10 cellular contexts compared by ENCODE assay signal in genomic region chr3:143170676-143171075, GRCh38. TPM values are rescaled to one million over a fixed set of nuclear protein-coding genes. Genes with fewer than 3 reads are reported as not detected.
A peak's percentile ranks its signal among the peaks of the same experiment; 100 is the strongest.
DNase-seq lines count a peak whose midpoint lies in the region; TF ChIP-seq lines count a peak whose summit lies in the region.
"Had no signal": no experiment of that assay in that cellular context is flagged by ENCODE, and none has a peak within 500 bp of the region (broad histone marks: within the 10 kb centered on the region; RNA-seq: fewer than 3 reads in every experiment).

No MANE protein-coding gene starts in this region.

- H3K27me3 ChIP-seq in Loucy (ENCODE audit: insufficient read depth, low read length, poor library complexity, severe bottlenecking) (no peaks in the 10 kb centered on the region), duodenal mucosa (ENCODE audit: control insufficient read depth in 1 of 2, insufficient read depth in 2 of 2, low read length in 2 of 2) (no peaks in the 10 kb centered on the region), spleen (replicated peaks in 1 of 7) (no peaks in the 10 kb centered on the region)
- H3K27me3 ChIP-seq: BE2C had no signal

- H3K9me2 ChIP-seq in Loucy (replicated peaks; ENCODE audit: low read depth, low read length), result no peaks in the 10 kb centered on the region

- H3K9me3 Mint-ChIP-seq in activated naive CD4-positive, alpha-beta T cell treated with anti-CD3 and anti-CD28 coated beads for 36 hours, result peaks cover 13% of the 10 kb centered on the region

- H3F3A ChIP-seq in Loucy (ENCODE audit: low read depth), result peaks cover 15% of the 10 kb centered on the region

- no peaks in the 10 kb centered on the region for H4K20me1 ChIP-seq in Loucy (ENCODE audit: insufficient read depth, low read length, poor library complexity, severe bottlenecking)

- no peak for TF ChIP-seq POLR2A in spleen (IDR thresholded peaks at IDR 0.05)

- no peak for DNase-seq in activated naive CD4-positive, alpha-beta T cell treated with anti-CD3 and anti-CD28 coated beads for 36 hours
- DNase-seq in activated naive CD4-positive, alpha-beta T cell treated with anti-CD3 and anti-CD28 coated beads, Interleukin-2, amount 50 U/mL, for 16 hours, result no peak
- DNase-seq in spleen (no peak), SKM-1 (lab: John Stamatoyannopoulos, UW; ENCODE audit: unreplicated experiment) (no peak), SHP77 (lab: John Stamatoyannopoulos, UW) (no peak), retina (no peak)
- DNase-seq: BE2C, T1000 had no signal

- H3K4me2 ChIP-seq in Loucy (ENCODE audit: low read depth, low read length, poor library complexity, severe bottlenecking), result peak overlapping the region; percentile 78

- H3K27ac Mint-ChIP-seq in activated naive CD4-positive, alpha-beta T cell treated with anti-CD3 and anti-CD28 coated beads for 36 hours, result peak overlapping the region; percentile 82

- intact Hi-C loops in activated naive CD4-positive, alpha-beta T cell treated with anti-CD3 and anti-CD28 coated beads for 36 hours (cut with micrococcal nuclease), result loop anchor here (1.0 kb wide), 3 partner anchors 7 to 801 kb away; partner anchors contain the start of gene DIPK2A
- intact Hi-C loops in spleen (cut with DNase I; ENCODE audit: low total_unique reads), result no loop called here

- H3K9ac ChIP-seq in Loucy (ENCODE audit: low read depth, low read length, poor library complexity, severe bottlenecking) (peak overlapping the region; percentile 54), duodenal mucosa (ENCODE audit: low read depth in 1 of 2, low read length in 2 of 2) (no peak overlapping the region)

- peaks cover 73% of the 10 kb centered on the region for H3K4me1 Mint-ChIP-seq in activated naive CD4-positive, alpha-beta T cell treated with anti-CD3 and anti-CD28 coated beads for 36 hours (ENCODE audit: low read depth)

- peak overlapping the region; percentile 71; the same call in 1 of the 2 replicates for H2AFZ ChIP-seq in Loucy (ENCODE audit: low read length)

- CTCF ChIA-PET in activated naive CD4-positive, alpha-beta T cell treated with anti-CD3 and anti-CD28 coated beads for 36 hours (lab: Charles Lee), result interaction anchor here (0.9 to 1.4 kb wide), 2 partner anchors 46 to 504 kb away, joined by 3 read pairs; no protein-coding TSS in a partner anchor

- H3K36me3 Mint-ChIP-seq in activated naive CD4-positive, alpha-beta T cell treated with anti-CD3 and anti-CD28 coated beads for 36 hours (ENCODE audit: low read depth), result peaks cover 3% of the 10 kb centered on the region

- H3K4me3 ChIP-seq in Loucy (ENCODE audit: low read length, poor library complexity, severe bottlenecking) (peak overlapping the region; percentile 61), duodenal mucosa (ENCODE audit: low read depth in 1 of 2, low read length in 2 of 2) (no peak overlapping the region), spleen (peak overlapping the region in 1 of 8 donors; percentile 18)

- peaks cover 57% of the 10 kb centered on the region for H3K4me1 ChIP-seq in Loucy (ENCODE audit: insufficient read depth, low read length, poor library complexity, severe bottlenecking)
- peaks cover 7 to 8% of the 10 kb centered on the region in 2 donors for H3K4me1 ChIP-seq in duodenal mucosa (ENCODE audit: control insufficient read depth in 1 of 2, insufficient read depth in 2 of 2, low read length in 2 of 2)
- H3K4me1 ChIP-seq in spleen, result peaks cover 15 to 65% (median 34%) of the 10 kb centered on the region in 6 donors
- H3K4me1 ChIP-seq: BE2C had no signal

- TF ChIP-seq CTCF in Loucy (conservative IDR thresholded peaks at IDR 0.05; ENCODE audit: low read length) (no peak), spleen (IDR thresholded peaks at IDR 0.05 in 8 of 11, conservative IDR thresholded peaks at IDR 0.05 in 3 of 11) (no peak)

- H3K27me3 Mint-ChIP-seq in activated naive CD4-positive, alpha-beta T cell treated with anti-CD3 and anti-CD28 coated beads for 36 hours (ENCODE audit: low read depth), result no peaks in the 10 kb centered on the region

- H3K79me2 ChIP-seq in Loucy (ENCODE audit: insufficient read depth, low read length), result no peaks in the 10 kb centered on the region

- H3K27ac ChIP-seq in duodenal mucosa (ENCODE audit: low read depth, low read length) (peak overlapping the region; percentile 34), spleen (peak overlapping the region; percentile 63 to 88 (median 80))

- no peaks in the 10 kb centered on the region for H3K36me3 ChIP-seq in Loucy (ENCODE audit: insufficient read depth, low read length)
- H3K36me3 ChIP-seq in duodenal mucosa (ENCODE audit: control insufficient read depth in 1 of 2, insufficient read depth in 2 of 2, low read length in 2 of 2), result no peaks in the 10 kb centered on the region
- H3K36me3 ChIP-seq in spleen, result no peaks in the 10 kb centered on the region
- H3K36me3 ChIP-seq: BE2C had no signal

- peak overlapping the region; percentile 7 for H3K4me3 Mint-ChIP-seq in activated naive CD4-positive, alpha-beta T cell treated with anti-CD3 and anti-CD28 coated beads for 36 hours

- peaks cover 11% of the 10 kb centered on the region; the same call in 1 of the 2 replicates for H3K9me3 ChIP-seq in Loucy (ENCODE audit: insufficient read depth, low read depth, low read length)
- H3K9me3 ChIP-seq in duodenal mucosa (ENCODE audit: control insufficient read depth in 1 of 2, low read length in 2 of 2), result no peaks in the 10 kb centered on the region
- H3K9me3 ChIP-seq in spleen, result peaks cover 0 to 14% (median 9%) of the 10 kb centered on the region in 8 donors
- H3K9me3 ChIP-seq: BE2C had no signal

- WGBS in spleen, 5 donors, result 0 to 10% (median 0%) methylated on average over 1 of the region's 1 CpG

RNA-seq across cellular contexts. Expression of gene CHST2, which starts 51.1 kb away (rescaled TPM):
- 1 to 10 TPM; 4.2 to 4.4 TPM for total RNA-seq in activated naive CD4-positive, alpha-beta T cell treated with anti-CD3 and anti-CD28 coated beads for 36 hours
- 10 to 100 TPM; 25.9 to 46.6 (median 32.6) TPM for total RNA-seq in spleen
- polyA plus RNA-seq in spleen, result 10 to 100 TPM in 2 of 3 donors, 1 to 10 TPM in 1; 8.5 to 15.4 (median 11.9) TPM

Comparison
In these comparisons a context has a peak if more than half of its experiments do, and no peak if none do; other contexts are left out.
1. RNA of gene CHST2, which starts 51.1 kb away (total RNA-seq): 25.9 to 46.6 TPM in spleen; 4.2 to 4.4 TPM in activated naive CD4-positive, alpha-beta T cell treated with anti-CD3 and anti-CD28 coated beads for 36 hours; every median in the first group is over 4 times any median in the second.